28 cellular contexts compared by ENCODE assay signal in the genomic region with DNA sequence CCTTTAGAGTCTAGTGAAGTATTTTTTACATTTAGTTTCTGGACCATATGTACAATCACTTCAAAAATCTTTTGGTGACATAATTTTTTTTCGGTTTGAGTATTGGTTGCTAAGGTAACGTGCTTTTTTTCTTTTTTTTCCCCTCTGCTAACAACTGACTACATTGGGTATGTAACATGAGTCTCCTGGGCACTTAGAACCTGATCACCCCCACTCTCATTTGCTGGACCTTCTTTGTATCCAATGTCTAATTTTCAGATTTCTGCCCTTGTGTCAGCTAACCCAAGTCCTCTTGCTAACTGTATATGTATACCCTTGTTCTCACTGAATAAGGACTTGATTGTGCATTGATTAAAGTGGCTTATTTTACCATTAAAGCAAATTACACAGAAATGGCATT.
"Had no signal": no experiment of that assay in that cellular context is flagged by ENCODE, and none has a peak within 500 bp of the region (broad histone marks: within the 10 kb centered on the region; RNA-seq: fewer than 3 reads in every experiment).

No MANE protein-coding gene starts in this region.

- H3K27ac ChIP-seq: dorsolateral prefrontal cortex, epithelial cell of prostate, esophagus muscularis mucosa, heart right ventricle, left lung, neural progenitor cell, parathyroid adenoma, right atrium auricular region, testis, tibial artery, upper lobe of left lung had no signal

- ATAC-seq: left cardiac atrium; left lung; naive thymus-derived CD4-positive, alpha-beta T cell; sciatic nerve; stimulated activated effector memory CD8-positive, alpha-beta T cell treated with anti-CD3 and anti-CD28 coated beads, Interleukin-12 subunit alpha, Interleukin-12 subunit beta, amount 100 ng/mL, for 72 hours; stimulated activated naive CD8-positive, alpha-beta T cell treated with anti-CD3 and anti-CD28 coated beads, Interleukin-15, Interleukin-2, amounts not matched to agents 100 U/mL and 50 U/mL, for 24 hours had no signal

- H3K36me3 ChIP-seq: esophagus muscularis mucosa, heart right ventricle, left lung, neural progenitor cell, right atrium auricular region, tibial artery, upper lobe of left lung had no signal

- H3K4me2 ChIP-seq: neural progenitor cell had no signal

- H3K27ac Mint-ChIP-seq: endodermal cell; naive thymus-derived CD4-positive, alpha-beta T cell; nephron; neural progenitor cell; progenitor cell of endocrine pancreas; stimulated activated effector memory CD8-positive, alpha-beta T cell treated with anti-CD3 and anti-CD28 coated beads, Interleukin-12 subunit alpha, Interleukin-12 subunit beta, amount 100 ng/mL, for 72 hours had no signal

- H3K27me3 ChIP-seq: dorsolateral prefrontal cortex, esophagus muscularis mucosa, heart right ventricle, left lung, neural progenitor cell, right atrium auricular region, testis, tibial artery, upper lobe of left lung had no signal

- H3K4me3 Mint-ChIP-seq: endodermal cell; naive thymus-derived CD4-positive, alpha-beta T cell; nephron; neural progenitor cell; stimulated activated effector memory CD8-positive, alpha-beta T cell treated with anti-CD3 and anti-CD28 coated beads, Interleukin-12 subunit alpha, Interleukin-12 subunit beta, amount 100 ng/mL, for 72 hours had no signal

- H3K27me3 Mint-ChIP-seq: naive thymus-derived CD4-positive, alpha-beta T cell had no signal

- H3K4me1 ChIP-seq: esophagus muscularis mucosa, heart right ventricle, left lung, neural progenitor cell, parathyroid adenoma, right atrium auricular region, testis, tibial artery, upper lobe of left lung had no signal

- H3K79me2 ChIP-seq: parathyroid adenoma had no signal

- H3K36me3 Mint-ChIP-seq: neural progenitor cell; stimulated activated effector memory CD8-positive, alpha-beta T cell treated with anti-CD3 and anti-CD28 coated beads, Interleukin-12 subunit alpha, Interleukin-12 subunit beta, amount 100 ng/mL, for 72 hours had no signal

- H3K4me3 ChIP-seq: dorsolateral prefrontal cortex, esophagus muscularis mucosa, heart right ventricle, left lung, neural progenitor cell, right atrium auricular region, testis, tibial artery, upper lobe of left lung had no signal

- DNase-seq: dorsolateral prefrontal cortex; effector CD4-positive, alpha-beta T cell; endodermal cell; foreskin melanocyte; glutamatergic neuron; heart right ventricle; hippocampal formation; left cardiac atrium; left lung; mesenchymal stem cell; midbrain; naive thymus-derived CD4-positive, alpha-beta T cell; stimulated activated CD4-positive, alpha-beta T cell treated with anti-CD3 and anti-CD28 coated beads, Interleukin-2, amount 100 ng/mL, for 24 hours; stimulated activated CD4-positive, alpha-beta T cell treated with anti-CD3 and anti-CD28 coated beads, Interleukin-4, amount 100 ng/mL, for 24 hours; stimulated activated naive CD8-positive, alpha-beta T cell treated with anti-CD3 and anti-CD28 coated beads, Interleukin-15, Interleukin-2, amounts not matched to agents 100 U/mL and 50 U/mL, for 24 hours; substantia nigra; tibial artery had no signal

- H3K4me1 Mint-ChIP-seq: naive thymus-derived CD4-positive, alpha-beta T cell; nephron; neural progenitor cell; stimulated activated effector memory CD8-positive, alpha-beta T cell treated with anti-CD3 and anti-CD28 coated beads, Interleukin-12 subunit alpha, Interleukin-12 subunit beta, amount 100 ng/mL, for 72 hours had no signal

- H2AFZ ChIP-seq: neural progenitor cell, parathyroid adenoma had no signal

- H3K9ac ChIP-seq: neural progenitor cell, parathyroid adenoma had no signal

- H3K9me3 ChIP-seq: esophagus muscularis mucosa, right atrium auricular region, testis, tibial artery, upper lobe of left lung had no signal
